14 cellular contexts compared by ENCODE assay signal in genomic region chr3:171218069-171218468, GRCh38.
"Had no signal": no experiment of that assay in that cellular context is flagged by ENCODE, and none has a peak within 500 bp of the region (broad histone marks: within the 10 kb centered on the region; RNA-seq: fewer than 3 reads in every experiment).

No MANE protein-coding gene starts in this region.

- H3K27ac Mint-ChIP-seq: nephron had no signal

- H3K9me3 Mint-ChIP-seq: nephron had no signal

- ATAC-seq: heart right ventricle, left lung, mucosa of descending colon, sciatic nerve had no signal

- H3K4me3 Mint-ChIP-seq: nephron had no signal

- DNase-seq: activated naive CD4-positive, alpha-beta T cell; adrenal gland; central memory CD4-positive, alpha-beta T cell; effector CD8-positive, alpha-beta T cell; heart right ventricle; left lung; mucosa of descending colon; occipital lobe; spleen; stimulated activated CD4-positive, alpha-beta T cell treated with anti-CD3 and anti-CD28 coated beads, Interleukin-2, amount 100 ng/mL, for 24 hours; stimulated activated naive CD4-positive, alpha-beta T cell treated with Interleukin-2 at 50 U/mL for 16 hours; T-helper 1 cell had no signal
